In the genomic region with DNA sequence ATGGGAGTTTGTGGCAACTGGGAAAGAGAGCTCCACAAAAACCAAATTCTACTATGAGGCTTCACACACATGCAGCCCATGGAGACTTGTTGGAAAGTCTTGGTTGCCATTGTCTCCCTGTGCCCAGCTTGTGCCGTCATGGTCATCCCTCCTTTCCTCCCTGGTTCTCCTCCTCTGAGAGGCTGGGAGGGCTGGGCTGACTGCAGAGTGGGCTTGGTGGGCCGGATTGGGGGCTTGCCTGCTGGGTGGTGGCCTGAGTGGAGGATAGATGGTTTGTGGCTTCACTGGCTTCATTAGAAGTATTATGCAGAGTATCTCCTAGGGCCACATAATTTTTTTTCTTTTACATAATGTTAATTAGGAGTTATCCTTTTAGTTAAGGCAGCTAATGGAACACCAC, we compare ENCODE assay signal across 30 cellular contexts. TPM values are rescaled to one million over a fixed set of nuclear protein-coding genes. Genes with fewer than 3 reads are reported as not detected.
"Had no signal": no experiment of that assay in that cellular context is flagged by ENCODE, and none has a peak within 500 bp of the region (broad histone marks: within the 10 kb centered on the region; RNA-seq: fewer than 3 reads in every experiment).

No MANE protein-coding gene starts in this region.

- H3K4me1 ChIP-seq: ascending aorta had no signal

- H3K27ac ChIP-seq: ascending aorta, cardiac muscle cell, VCaP had no signal

- H3K9me3 ChIP-seq: ascending aorta had no signal

- H3K36me3 ChIP-seq: ascending aorta, cardiac muscle cell had no signal

- ATAC-seq: activated CD8-positive, alpha-beta memory T cell treated with anti-CD3 and anti-CD28 coated beads, Interleukin-2, amount 10 ng/mL, durations not matched to agents 7 days and 5 days; activated CD8-positive, alpha-beta T cell treated with anti-CD3 and anti-CD28 coated beads, Interleukin-2, amount 10 ng/mL, durations not matched to agents 7 days and 5 days; activated naive CD8-positive, alpha-beta T cell treated with anti-CD3 and anti-CD28 coated beads, Interleukin-2, amount 50 U/mL, for 24 hours had no signal

- DNase-seq: activated B cell treated with CpG ODN at 0.5 μM for 24 hours; activated CD4-positive, alpha-beta memory T cell treated with anti-CD3 and anti-CD28 coated beads for 36 hours; activated CD4-positive, alpha-beta T cell treated with anti-CD3 and anti-CD28 coated beads for 4 hours; activated CD4-positive, alpha-beta T cell treated with anti-CD3 and anti-CD28 coated beads, Interleukin-2, amount 10 ng/mL, durations not matched to agents 24 days and 14 days; activated CD4-positive, alpha-beta T cell treated with anti-CD3 and anti-CD28 coated beads, Interleukin-2, amount 50 U/mL, for 1 hour; activated CD4-positive, alpha-beta T cell treated with anti-CD3 and anti-CD28 coated beads, Interleukin-2, amount 50 U/mL, for 4 hours; activated CD4-positive, CD25-positive, alpha-beta regulatory T cell treated with anti-CD3 and anti-CD28 coated beads, Interleukin-2, amount 50 U/mL, for 72 hours; activated CD8-positive, alpha-beta memory T cell treated with anti-CD3 and anti-CD28 coated beads for 24 hours; activated CD8-positive, alpha-beta memory T cell treated with anti-CD3 and anti-CD28 coated beads, Interleukin-2, amount 10 ng/mL, durations not matched to agents 7 days and 5 days; activated CD8-positive, alpha-beta memory T cell treated with anti-CD3 and anti-CD28 coated beads, Interleukin-2, amount 50 U/mL, for 48 hours; activated CD8-positive, alpha-beta T cell treated with anti-CD3 and anti-CD28 coated beads, Interleukin-2, amount 10 ng/mL, durations not matched to agents 7 days and 5 days; activated effector memory CD4-positive, alpha-beta T cell treated with Interleukin-2 at 50 U/mL for 16 hours; activated gamma-delta T cell; activated naive CD4-positive, alpha-beta T cell treated with anti-CD3 and anti-CD28 coated beads, Interleukin-2, amount 10 ng/mL, durations not matched to agents 7 days and 5 days; activated naive CD4-positive, alpha-beta T cell treated with Interleukin-2 at 50 U/mL for 16 hours; activated naive CD8-positive, alpha-beta T cell treated with anti-CD3 and anti-CD28 coated beads, Interleukin-2, amount 10 ng/mL, durations not matched to agents 7 days and 5 days; activated naive CD8-positive, alpha-beta T cell treated with anti-CD3 and anti-CD28 coated beads, Interleukin-2, amount 50 U/mL, for 24 hours; activated T-cell treated with anti-CD3 and anti-CD28 coated beads, Interleukin-2, amount 50 U/mL, for 24 hours; activated T-cell treated with anti-CD3 and anti-CD28 coated beads, Interleukin-2, amount 50 U/mL, for 48 hours; amygdala; anterior cingulate cortex; caudate nucleus; cerebellar nuclear complex; T-helper 1 cell; T-helper 2 cell; T-helper 9 cell had no signal

- H3K27me3 ChIP-seq: ascending aorta, cardiac muscle cell had no signal

- H3K4me3 ChIP-seq: ascending aorta, cardiac muscle cell had no signal

RNA-seq across cellular contexts. Expression of a gene that starts 52.3 kb away (rescaled TPM):
- total RNA-seq: activated B cell treated with CpG ODN at 0.5 μM for 24 hours; activated CD4-positive, alpha-beta memory T cell treated with anti-CD3 and anti-CD28 coated beads for 36 hours; activated CD4-positive, alpha-beta T cell treated with anti-CD3 and anti-CD28 coated beads, Interleukin-2, amount 10 ng/mL, durations not matched to agents 24 days and 14 days; activated CD8-positive, alpha-beta memory T cell treated with anti-CD3 and anti-CD28 coated beads, Interleukin-2, amount 10 ng/mL, durations not matched to agents 7 days and 5 days; activated CD8-positive, alpha-beta T cell treated with anti-CD3 and anti-CD28 coated beads, Interleukin-2, amount 10 ng/mL, durations not matched to agents 7 days and 5 days; activated naive CD8-positive, alpha-beta T cell treated with anti-CD3 and anti-CD28 coated beads, Interleukin-2, amount 10 ng/mL, durations not matched to agents 7 days and 5 days; activated T-helper 2 cell treated with anti-CD3 and anti-CD28 coated beads, Interferon-gamma antibody, Interleukin-2, Interleukin-4, amounts not matched to agents 10 μg/mL and 5 μg/mL and 100 μg/mL, durations not matched to agents 14 hours and 24 hours and 36 hours; ascending aorta had no signal
